Comparison of ENCODE assay signal across 30 cellular contexts in the genomic region with DNA sequence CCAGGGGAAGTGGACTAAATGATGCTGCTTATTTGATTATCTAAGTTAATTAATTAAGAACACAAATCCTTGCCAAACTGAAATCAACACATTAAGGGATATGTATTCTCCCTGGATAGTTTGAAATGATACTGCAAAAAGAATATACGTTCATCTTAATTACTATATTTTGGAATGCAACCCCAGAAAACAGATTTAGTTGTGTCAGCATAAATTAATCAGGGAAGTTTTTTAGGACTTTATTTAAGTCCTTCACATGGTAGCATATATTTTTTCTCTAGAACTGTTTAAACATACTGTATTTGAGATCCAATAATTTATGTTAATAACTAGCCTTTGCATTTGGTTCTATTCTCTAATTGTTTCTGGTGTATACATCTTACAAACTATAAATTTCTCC. TPM values are rescaled to one million over a fixed set of nuclear protein-coding genes. Genes with fewer than 3 reads are reported as not detected.
"Had no signal": no experiment of that assay in that cellular context is flagged by ENCODE, and none has a peak within 500 bp of the region (broad histone marks: within the 10 kb centered on the region; RNA-seq: fewer than 3 reads in every experiment).

No MANE protein-coding gene starts in this region.

- H3K27ac ChIP-seq: neutrophil, parathyroid adenoma, psoas muscle, skin epidermis, spleen, thoracic aorta, thyroid gland, tibial nerve, upper lobe of left lung, vagina had no signal

- H3K27me3 ChIP-seq: neutrophil, thyroid gland, upper lobe of left lung, vagina had no signal

- H3K9me3 ChIP-seq: neutrophil, psoas muscle, spleen, thoracic aorta, thyroid gland, tibial nerve, upper lobe of left lung, vagina had no signal

- H3K4me3 ChIP-seq: psoas muscle, skin epidermis, smooth muscle cell, spleen, thoracic aorta, thyroid gland, tibial nerve, upper lobe of left lung, vagina had no signal

- H3K4me2 ChIP-seq: smooth muscle cell had no signal

- H3K4me1 ChIP-seq: parathyroid adenoma, psoas muscle, spleen, thyroid gland, tibial nerve, upper lobe of left lung, vagina had no signal

- H3K9ac ChIP-seq: parathyroid adenoma had no signal

- H3K79me2 ChIP-seq: parathyroid adenoma had no signal

- ATAC-seq: naive thymus-derived CD8-positive, alpha-beta T cell; natural killer cell treated with Interleukin-12 subunit alpha and Interleukin-12 subunit beta and Interleukin-15 and Interleukin-18, amount 100 ng/mL, for 72 hours; psoas muscle; right cardiac atrium; sciatic nerve; stimulated activated memory B cell treated with anti-CD40 and anti-IgM and Interleukin-4, amounts not matched to agents 10 μg/mL and 1 μg/mL and 100 μg/mL, for 72 hours; stimulated activated naive CD8-positive, alpha-beta T cell treated with anti-CD3 and anti-CD28 coated beads, Interleukin-15, amount 100 ng/mL, for 72 hours; stimulated activated naive CD8-positive, alpha-beta T cell treated with anti-CD3 and anti-CD28 coated beads, Interleukin-15, Interleukin-2, amounts not matched to agents 100 U/mL and 50 U/mL, for 24 hours had no signal

- FAIRE-seq: urothelium cell line had no signal

- DNase-seq: naive thymus-derived CD8-positive, alpha-beta T cell; nephron progenitor cell; nucleus accumbens; posterior cingulate gyrus; psoas muscle; right cardiac atrium; spleen; stimulated activated CD4-positive, alpha-beta T cell treated with anti-CD3 and anti-CD28 coated beads, Interleukin-12 subunit alpha, Interleukin-12 subunit beta, amount 100 ng/mL, for 4 hours; stimulated activated CD4-positive, alpha-beta T cell treated with anti-CD3 and anti-CD28 coated beads, Interleukin-1b, Interleukin-23, amount 100 ng/mL, for 48 hours; stimulated activated CD4-positive, alpha-beta T cell treated with anti-CD3 and anti-CD28 coated beads, Interleukin-4, amount 100 ng/mL, for 1 hour; stimulated activated CD4-positive, alpha-beta T cell treated with anti-CD3 and anti-CD28 coated beads, Interleukin-4, amount 100 ng/mL, for 4 hours; stimulated activated CD8-positive, alpha-beta memory T cell treated with anti-CD3 and anti-CD28 coated beads, Interleukin-4, amount 100 ng/mL, for 48 hours; stimulated activated naive CD4-positive, alpha-beta T cell; stimulated activated naive CD8-positive, alpha-beta T cell treated with anti-CD3 and anti-CD28 coated beads, Interleukin-15, amount 100 ng/mL, for 72 hours; stimulated activated naive CD8-positive, alpha-beta T cell treated with anti-CD3 and anti-CD28 coated beads, Interleukin-15, Interleukin-2, amounts not matched to agents 100 U/mL and 50 U/mL, for 24 hours; substantia nigra; thyroid gland; trophoblast cell; upper lobe of left lung had no signal

- H3K36me3 ChIP-seq: neutrophil, spleen, thoracic aorta, thyroid gland, tibial nerve, upper lobe of left lung, vagina had no signal

- H2AFZ ChIP-seq: parathyroid adenoma had no signal

RNA-seq across cellular contexts. Expression of a gene that starts 52.5 kb away (rescaled TPM):
- total RNA-seq: naive thymus-derived CD8-positive, alpha-beta T cell; natural killer cell treated with Interleukin-12 subunit alpha and Interleukin-12 subunit beta and Interleukin-15 and Interleukin-18, amount 100 ng/mL, for 72 hours had no signal
- polyA plus RNA-seq: naive thymus-derived CD8-positive, alpha-beta T cell had no signal
